In genomic region chr12:95796225-95796981, GRCh38 we compare ENCODE assay signal across 17 cellular contexts. TPM values are rescaled to one million over a fixed set of nuclear protein-coding genes. Genes with fewer than 3 reads are reported as not detected.
A peak's percentile ranks its signal among the peaks of the same experiment; 100 is the strongest.
DNase-seq lines count a peak whose midpoint lies in the region; ATAC-seq and TF ChIP-seq lines count a peak whose summit lies in the region.
"Had no signal": no experiment of that assay in that cellular context is flagged by ENCODE, and none has a peak within 500 bp of the region (broad histone marks: within the 10 kb centered on the region; RNA-seq: fewer than 3 reads in every experiment).

No MANE protein-coding gene starts in this region.

- H3K4me3 ChIP-seq in choroid plexus epithelial cell (ENCODE audit: low read depth, low read length) (no peak overlapping the region), mesenchymal stem cell (ENCODE audit: insufficient read depth in 1 of 2, low read depth in 1 of 2, low read length in 2 of 2) (no peak overlapping the region)
- H3K4me3 ChIP-seq: lung, SJSA1 had no signal

- no peaks in the 10 kb centered on the region for H3K9me3 Mint-ChIP-seq in CD4-positive, alpha-beta T cell

- no peaks in the 10 kb centered on the region for H3K79me1 ChIP-seq in mesenchymal stem cell (replicated peaks; ENCODE audit: low read length, poor library complexity, severe bottlenecking)

- peak overlapping the region; percentile 49 for H2AK5ac ChIP-seq in mesenchymal stem cell (ENCODE audit: low read length, severe bottlenecking)

- DNase-seq in ACHN: peak; percentile 48
- peak; percentile 56 for DNase-seq in NCI-H226
- DNase-seq in choroid plexus epithelial cell (ENCODE audit: low read depth): peak; percentile 33
- peak; percentile 54 for DNase-seq in mesenchymal stem cell
- DNase-seq in activated CD4-positive, alpha-beta T cell treated with anti-CD3 and anti-CD28 coated beads, Interleukin-2, amount 50 U/mL, for 48 hours: no peak
- no peak for DNase-seq in CD4-positive, alpha-beta T cell
- DNase-seq in caudate nucleus (lab: John Stamatoyannopoulos, UW): no peak
- DNase-seq: activated effector memory CD4-positive, alpha-beta T cell treated with Interleukin-2 at 50 U/mL for 16 hours; cerebellar nuclear complex; DMS79; foreskin melanocyte; stimulated activated naive B cell treated with anti-CD40 and anti-IgM and Interleukin-4, amounts not matched to agents 10 μg/mL and 1 μg/mL and 100 μg/mL, for 72 hours had no signal

- no peak overlapping the region for H3K27ac ChIP-seq in mesenchymal stem cell (ENCODE audit: low read length, poor library complexity, severe bottlenecking)
- no peak overlapping the region for H3K27ac ChIP-seq in CD4-positive, alpha-beta T cell (ENCODE audit: low read depth, low read length)
- H3K27ac ChIP-seq in caudate nucleus (ENCODE audit: low read depth, low read length): no peak overlapping the region
- H3K27ac ChIP-seq: SJSA1 had no signal

- H3K18ac ChIP-seq in mesenchymal stem cell (ENCODE audit: low read depth in 1 of 2, low read length in 2 of 2): no peak overlapping the region

- H3K4ac ChIP-seq in mesenchymal stem cell (ENCODE audit: low read depth in 1 of 2, low read length in 2 of 2): no peak overlapping the region

- no peak overlapping the region for H2BK12ac ChIP-seq in mesenchymal stem cell (ENCODE audit: low read length in 2 of 2)

- H3K27me3 Mint-ChIP-seq in CD4-positive, alpha-beta T cell: peaks cover 54% of the 10 kb centered on the region

- no peaks in the 10 kb centered on the region for H3K36me3 Mint-ChIP-seq in CD4-positive, alpha-beta T cell (ENCODE audit: low read depth)
- H3K36me3 Mint-ChIP-seq: stimulated activated naive B cell treated with anti-CD40 and anti-IgM and Interleukin-4, amounts not matched to agents 10 μg/mL and 1 μg/mL and 100 μg/mL, for 72 hours had no signal

- no peak overlapping the region for H3K9ac ChIP-seq in mesenchymal stem cell (ENCODE audit: low read length)

- TF ChIP-seq CTCF in choroid plexus epithelial cell (conservative IDR thresholded peaks at IDR 0.05; ENCODE audit: low read depth, low read length): no peak
- TF ChIP-seq CTCF in CD4-positive, alpha-beta T cell (IDR thresholded peaks at IDR 0.05): no peak

- intact Hi-C loops in CD4-positive, alpha-beta T cell (cut with DNase I, micrococcal nuclease): no loop called here

- H3K27me3 ChIP-seq in mesenchymal stem cell (ENCODE audit: control insufficient read depth in 1 of 2, insufficient read depth in 1 of 2, low read length in 2 of 2): no peaks in the 10 kb centered on the region
- peaks cover 23% of the 10 kb centered on the region for H3K27me3 ChIP-seq in CD4-positive, alpha-beta T cell (ENCODE audit: control insufficient read depth, insufficient read depth, low read length)
- H3K27me3 ChIP-seq: SJSA1 had no signal

- H3K36me3 ChIP-seq in mesenchymal stem cell (ENCODE audit: control insufficient read depth in 1 of 2, insufficient read depth in 2 of 2, low read depth in 1 of 2, low read length in 2 of 2): no peaks in the 10 kb centered on the region
- H3K36me3 ChIP-seq: SJSA1 had no signal

- H2BK120ac ChIP-seq in mesenchymal stem cell (ENCODE audit: low read depth, low read length): no peak overlapping the region

- POLR2A ChIA-PET in CD4-positive, alpha-beta T cell (lab: Charles Lee): interaction anchor here (1.0 kb wide), 1 partner anchor 9 kb away, joined by 3 read pairs; no protein-coding TSS in a partner anchor

- H3K4me1 ChIP-seq in mesenchymal stem cell (ENCODE audit: control insufficient read depth, insufficient read depth, low read depth, low read length): peaks cover 4% of the 10 kb centered on the region

- H2BK15ac ChIP-seq in mesenchymal stem cell (ENCODE audit: low read depth, poor library complexity, severe bottlenecking): no peak overlapping the region

- no peak overlapping the region for H3K4me3 Mint-ChIP-seq in CD4-positive, alpha-beta T cell
- H3K4me3 Mint-ChIP-seq: stimulated activated naive B cell treated with anti-CD40 and anti-IgM and Interleukin-4, amounts not matched to agents 10 μg/mL and 1 μg/mL and 100 μg/mL, for 72 hours had no signal

- ATAC-seq in CD4-positive, alpha-beta T cell (ENCODE audit: poor library complexity): no peak
- no peak for ATAC-seq in GM21825 (IDR thresholded peaks at IDR 0.05; ENCODE audit: unreplicated experiment)
- ATAC-seq: activated CD4-positive, CD25-positive, alpha-beta regulatory T cell treated with anti-CD3 and anti-CD28 coated beads, Interleukin-2, amount 50 U/mL, for 24 hours; HCT116 had no signal

- no peak overlapping the region for H4K8ac ChIP-seq in mesenchymal stem cell (ENCODE audit: low read length)

- in situ Hi-C loops in ACHN (cut with HindIII; ENCODE audit: low pct_ligation_motif_present, low pct_unique_long_range_greater_than_20kb, low sequenced_read_pairs): no loop called here

- H3K9me3 ChIP-seq in mesenchymal stem cell (ENCODE audit: control insufficient read depth, low read length): no peaks in the 10 kb centered on the region
- no peaks in the 10 kb centered on the region for H3K9me3 ChIP-seq in CD4-positive, alpha-beta T cell (ENCODE audit: control insufficient read depth, low read length)
- H3K9me3 ChIP-seq: SJSA1 had no signal

- no peak overlapping the region for H3K4me2 ChIP-seq in mesenchymal stem cell (ENCODE audit: low read length, poor library complexity, severe bottlenecking)

- H4K91ac ChIP-seq in mesenchymal stem cell (ENCODE audit: low read length): no peak overlapping the region

- no peaks in the 10 kb centered on the region for H3K4me1 Mint-ChIP-seq in CD4-positive, alpha-beta T cell (ENCODE audit: low read depth)

- H3K14ac ChIP-seq in mesenchymal stem cell (ENCODE audit: low read length in 2 of 2): no peak overlapping the region

- H2AFZ ChIP-seq in mesenchymal stem cell (ENCODE audit: low read depth, low read length): no peak overlapping the region

- no peak overlapping the region for H3K23ac ChIP-seq in mesenchymal stem cell (ENCODE audit: low read length in 2 of 2)

- no peak overlapping the region for H3K27ac Mint-ChIP-seq in CD4-positive, alpha-beta T cell
- H3K27ac Mint-ChIP-seq: stimulated activated naive B cell treated with anti-CD40 and anti-IgM and Interleukin-4, amounts not matched to agents 10 μg/mL and 1 μg/mL and 100 μg/mL, for 72 hours had no signal

- CTCF ChIA-PET in CD4-positive, alpha-beta T cell (lab: Charles Lee): no interaction called here

- 96% methylated on average over 4 of the region's 4 CpGs for WGBS in mesenchymal stem cell

- H2BK5ac ChIP-seq in mesenchymal stem cell (ENCODE audit: low read depth, low read length, poor library complexity, severe bottlenecking): no peak overlapping the region

RNA-seq across cellular contexts. Expression of gene NTN4, which starts 5.8 kb away (rescaled TPM):
- 4.6 TPM for polyA plus RNA-seq in mesenchymal stem cell (2013, experiment 1 of 2)
- polyA plus RNA-seq in mesenchymal stem cell (2013, experiment 2 of 2): 4.7 TPM
- total RNA-seq in CD4-positive, alpha-beta T cell: under 1 TPM; 0.47 to 0.71 TPM

Comparison
In these comparisons a context has a peak if more than half of its experiments do, and no peak if none do; other contexts are left out.
1. DNase-seq: peak in ACHN (single experiment), NCI-H226 (single experiment), choroid plexus epithelial cell (single experiment) and mesenchymal stem cell (single experiment); none in activated CD4-positive, alpha-beta T cell treated with anti-CD3 and anti-CD28 coated beads, Interleukin-2, amount 50 U/mL, for 48 hours (0 of 2), CD4-positive, alpha-beta T cell (0 of 10) and caudate nucleus (0 of 61).